In genomic region chr22:22915670-22916035, GRCh38 we compare ENCODE assay signal across 28 cellular contexts. TPM values are rescaled to one million over a fixed set of nuclear protein-coding genes. Genes with fewer than 3 reads are reported as not detected.
"Had no signal": no experiment of that assay in that cellular context is flagged by ENCODE, and none has a peak within 500 bp of the region (broad histone marks: within the 10 kb centered on the region; RNA-seq: fewer than 3 reads in every experiment).

No MANE protein-coding gene starts in this region.

- FAIRE-seq: RCC 7860 had no signal

- H3K4me2 ChIP-seq: KMS-11 had no signal

- H3K4me1 ChIP-seq: SJSA1 had no signal

- DNase-seq: IMR-90; Kasumi-1; MV-4-11; NCI-H1048; NCI-H1105; NCI-H1417; NCI-H1436 treated with DMSO at 0.1 percent for 48 hours; NCI-H1694; NCI-H187 treated with DMSO at 0.1 percent for 48 hours; NCI-H2029 treated with DMSO at 0.1 percent for 48 hours; NCI-H2171 treated with DMSO at 0.1 percent for 48 hours; NCI-H345; NCI-H446 treated with DMSO at 0.1 percent for 48 hours; NCI-H510A treated with DMSO at 0.1 percent for 48 hours; NCI-H526; NCI-H82; NK-92 treated with Interleukin-12 subunit alpha and Interleukin-12 subunit beta, amount 100 ng/mL, for 24 hours; OCI-M1; Right ventricle myocardium superior; RPMI8226; SIG-M5; T-helper 1 cell had no signal

- H3K9me3 ChIP-seq: SJSA1 had no signal

- H3K27ac ChIP-seq: KMS-11, SJSA1, SK-N-MC had no signal

- H3K27me3 ChIP-seq: SJSA1 had no signal

- H3K9ac ChIP-seq: KMS-11 had no signal

- H3K4me3 ChIP-seq: SJSA1, SK-N-MC had no signal

- H3K36me3 ChIP-seq: SJSA1 had no signal

RNA-seq across cellular contexts. Expression of gene IGLL5, which starts 28.0 kb away (rescaled TPM):
- total RNA-seq: HT-29, IMR-90, MCF 10A, Right ventricle myocardium superior, SJSA1 had no signal
- polyA plus RNA-seq: IMR-90 had no signal
